Comparison of ENCODE assay signal across 22 cellular contexts in the genomic region with DNA sequence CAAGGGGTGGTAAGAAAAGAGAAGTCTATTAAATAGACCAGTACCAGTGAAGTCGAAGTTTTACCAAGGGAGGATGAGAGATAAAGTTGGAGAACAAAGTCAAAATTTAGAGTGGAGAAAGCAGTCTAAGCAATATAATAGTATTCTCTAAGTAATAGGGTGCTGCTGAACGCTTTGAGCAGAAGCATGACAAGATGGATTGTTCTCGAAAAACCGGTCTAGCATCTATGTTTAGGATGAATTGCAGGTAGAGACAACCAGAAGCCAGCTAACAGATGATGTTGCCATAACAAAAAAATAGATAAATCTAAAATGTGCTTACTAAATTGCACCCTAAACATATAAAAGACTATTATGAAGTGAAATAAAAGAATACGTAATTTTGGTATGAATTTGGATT.
DNase-seq lines count a peak whose midpoint lies in the region; ATAC-seq, FAIRE-seq and TF ChIP-seq lines count a peak whose summit lies in the region.
"Had no signal": no experiment of that assay in that cellular context is flagged by ENCODE, and none has a peak within 500 bp of the region (broad histone marks: within the 10 kb centered on the region; RNA-seq: fewer than 3 reads in every experiment).

No MANE protein-coding gene starts in this region.

- H3K36me3 ChIP-seq in hepatocyte (replicated peaks; ENCODE audit: insufficient read depth, low read depth) = no peaks in the 10 kb centered on the region
- no peaks in the 10 kb centered on the region for H3K36me3 ChIP-seq in left ventricle myocardium inferior

- intact Hi-C loops in left ventricle myocardium inferior (cut with micrococcal nuclease) = no loop called here

- no peak for ATAC-seq in HG03097 (IDR thresholded peaks at IDR 0.05; ENCODE audit: low FRiP score, unreplicated experiment)
- ATAC-seq: A549, HCT116, HepG2 had no signal

- 80% methylated on average over 5 of the region's 5 CpGs for WGBS in hepatocyte (ENCODE audit: low lambda C conversion rate, missing lambda C conversion rate)

- no peak overlapping the region for H2AFZ ChIP-seq in hepatocyte
- H2AFZ ChIP-seq: GM23248 had no signal

- FAIRE-seq in H54 (lab: Jason Lieb, UNC) = no peak
- FAIRE-seq: A549, D721Med, G401.6, GM12891, GM19239, HepG2 had no signal

- H3K4me2 ChIP-seq in hepatocyte = no peak overlapping the region
- H3K4me2 ChIP-seq: A549 had no signal

- H3K4me1 ChIP-seq in hepatocyte (ENCODE audit: insufficient read depth) (no peaks in the 10 kb centered on the region), left ventricle myocardium inferior (no peaks in the 10 kb centered on the region)
- H3K4me1 ChIP-seq: A549, Caco-2 had no signal

- H3K27ac ChIP-seq in hepatocyte = no peak overlapping the region
- H3K27ac ChIP-seq in left ventricle myocardium inferior (replicated peaks) = no peak overlapping the region
- H3K27ac ChIP-seq: 22Rv1, A549, C4-2B, GM23248 had no signal

- H3K79me2 ChIP-seq in hepatocyte = no peaks in the 10 kb centered on the region

- DNase-seq in DMS153 (lab: John Stamatoyannopoulos, UW) (peak; percentile 1), DMS153 treated with DMSO at 0.1 percent for 48 hours (lab: John Stamatoyannopoulos, UW; ENCODE audit: unreplicated experiment) (no peak), epithelial cell of esophagus (ENCODE audit: low read depth) (peak; percentile 46), hepatocyte (ENCODE audit: low spot score) (peak; percentile 14), left ventricle myocardium inferior (no peak), H54 (ENCODE audit: insufficient read length, low spot score) (no peak)
- DNase-seq: AML-193; Caco-2; CD4-positive, alpha-beta T cell; GM23248; HFFc6; KBM-7 had no signal

- H3K4me3 ChIP-seq in epithelial cell of esophagus (ENCODE audit: low read length) (no peak overlapping the region), hepatocyte (no peak overlapping the region), left ventricle myocardium inferior (no peak overlapping the region)
- H3K4me3 ChIP-seq: A549, GM23248 had no signal

- H3K27me3 ChIP-seq in hepatocyte = no peaks in the 10 kb centered on the region
- H3K27me3 ChIP-seq in left ventricle myocardium inferior (ENCODE audit: low read depth) = no peaks in the 10 kb centered on the region

- no peaks in the 10 kb centered on the region for H3K9me2 ChIP-seq in hepatocyte (replicated peaks; ENCODE audit: insufficient read depth)

- no peaks in the 10 kb centered on the region for H3K9me3 ChIP-seq in hepatocyte (ENCODE audit: low read depth)
- H3K9me3 ChIP-seq in left ventricle myocardium inferior (replicated peaks) = no peaks in the 10 kb centered on the region
- H3K9me3 ChIP-seq: A549, Caco-2 had no signal

- TF ChIP-seq POLR2A in H54 (IDR thresholded peaks at IDR 0.05; ENCODE audit: low read depth, low read length) = no peak

- TF ChIP-seq CTCF in epithelial cell of esophagus (IDR thresholded peaks at IDR 0.05; ENCODE audit: insufficient read depth, low read depth, low read length, missing control alignments) = no peak
- no peak for TF ChIP-seq CTCF in hepatocyte (IDR thresholded peaks at IDR 0.05; ENCODE audit: poor library complexity)
- TF ChIP-seq CTCF in left ventricle myocardium inferior (IDR thresholded peaks at IDR 0.05; ENCODE audit: borderline replicate concordance) = no peak

- no peaks in the 10 kb centered on the region for H4K20me1 ChIP-seq in hepatocyte (ENCODE audit: insufficient read depth, poor library complexity, severe bottlenecking)

Comparison
In these comparisons a context has a peak if more than half of its experiments do, and no peak if none do; other contexts are left out.
1. DNase-seq: peak in DMS153 (single experiment), epithelial cell of esophagus (single experiment) and hepatocyte (single experiment); none in DMS153 treated with DMSO at 0.1 percent for 48 hours (single experiment), left ventricle myocardium inferior (single experiment) and H54 (single experiment).